Comparison of ENCODE assay signal across 1 cellular context in genomic region chr11:35288817-35289541, GRCh38.
TF ChIP-seq lines count a peak whose summit lies in the region.

No MANE protein-coding gene starts in this region.

TF ChIP-seq in GM23338, 12 proteins besides CTCF, POLR2A, EP300 and RAD21:
- TF ChIP-seq, protein P1, sequence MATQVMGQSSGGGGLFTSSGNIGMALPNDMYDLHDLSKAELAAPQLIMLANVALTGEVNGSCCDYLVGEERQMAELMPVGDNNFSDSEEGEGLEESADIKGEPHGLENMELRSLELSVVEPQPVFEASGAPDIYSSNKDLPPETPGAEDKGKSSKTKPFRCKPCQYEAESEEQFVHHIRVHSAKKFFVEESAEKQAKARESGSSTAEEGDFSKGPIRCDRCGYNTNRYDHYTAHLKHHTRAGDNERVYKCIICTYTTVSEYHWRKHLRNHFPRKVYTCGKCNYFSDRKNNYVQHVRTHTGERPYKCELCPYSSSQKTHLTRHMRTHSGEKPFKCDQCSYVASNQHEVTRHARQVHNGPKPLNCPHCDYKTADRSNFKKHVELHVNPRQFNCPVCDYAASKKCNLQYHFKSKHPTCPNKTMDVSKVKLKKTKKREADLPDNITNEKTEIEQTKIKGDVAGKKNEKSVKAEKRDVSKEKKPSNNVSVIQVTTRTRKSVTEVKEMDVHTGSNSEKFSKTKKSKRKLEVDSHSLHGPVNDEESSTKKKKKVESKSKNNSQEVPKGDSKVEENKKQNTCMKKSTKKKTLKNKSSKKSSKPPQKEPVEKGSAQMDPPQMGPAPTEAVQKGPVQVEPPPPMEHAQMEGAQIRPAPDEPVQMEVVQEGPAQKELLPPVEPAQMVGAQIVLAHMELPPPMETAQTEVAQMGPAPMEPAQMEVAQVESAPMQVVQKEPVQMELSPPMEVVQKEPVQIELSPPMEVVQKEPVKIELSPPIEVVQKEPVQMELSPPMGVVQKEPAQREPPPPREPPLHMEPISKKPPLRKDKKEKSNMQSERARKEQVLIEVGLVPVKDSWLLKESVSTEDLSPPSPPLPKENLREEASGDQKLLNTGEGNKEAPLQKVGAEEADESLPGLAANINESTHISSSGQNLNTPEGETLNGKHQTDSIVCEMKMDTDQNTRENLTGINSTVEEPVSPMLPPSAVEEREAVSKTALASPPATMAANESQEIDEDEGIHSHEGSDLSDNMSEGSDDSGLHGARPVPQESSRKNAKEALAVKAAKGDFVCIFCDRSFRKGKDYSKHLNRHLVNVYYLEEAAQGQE (IDR thresholded peaks at IDR 0.05; ENCODE audit: unreplicated experiment) = no peak
- TF ChIP-seq POLR2AphosphoS5 (IDR thresholded peaks at IDR 0.05; ENCODE audit: low read depth) (no peak), CREB1 (CRISPR knock-in tag; IDR thresholded peaks at IDR 0.05; ENCODE audit: low read depth) (no peak), EZH2 (IDR thresholded peaks at IDR 0.05; ENCODE audit: low read depth, unreplicated experiment) (no peak), ZNF331 (CRISPR knock-in tag; IDR thresholded peaks at IDR 0.05; ENCODE audit: low read depth) (no peak), EZH2phosphoT487 (IDR thresholded peaks at IDR 0.05; ENCODE audit: unreplicated experiment) (no peak), JUNB (IDR thresholded peaks at IDR 0.05; ENCODE audit: unreplicated experiment) (no peak), ZNF114 (CRISPR knock-in tag; IDR thresholded peaks at IDR 0.05) (no peak), NANOG (IDR thresholded peaks at IDR 0.05; ENCODE audit: borderline replicate concordance) (no peak), STAT1 (IDR thresholded peaks at IDR 0.05; ENCODE audit: unreplicated experiment) (no peak)
- TF ChIP-seq, protein P2, sequence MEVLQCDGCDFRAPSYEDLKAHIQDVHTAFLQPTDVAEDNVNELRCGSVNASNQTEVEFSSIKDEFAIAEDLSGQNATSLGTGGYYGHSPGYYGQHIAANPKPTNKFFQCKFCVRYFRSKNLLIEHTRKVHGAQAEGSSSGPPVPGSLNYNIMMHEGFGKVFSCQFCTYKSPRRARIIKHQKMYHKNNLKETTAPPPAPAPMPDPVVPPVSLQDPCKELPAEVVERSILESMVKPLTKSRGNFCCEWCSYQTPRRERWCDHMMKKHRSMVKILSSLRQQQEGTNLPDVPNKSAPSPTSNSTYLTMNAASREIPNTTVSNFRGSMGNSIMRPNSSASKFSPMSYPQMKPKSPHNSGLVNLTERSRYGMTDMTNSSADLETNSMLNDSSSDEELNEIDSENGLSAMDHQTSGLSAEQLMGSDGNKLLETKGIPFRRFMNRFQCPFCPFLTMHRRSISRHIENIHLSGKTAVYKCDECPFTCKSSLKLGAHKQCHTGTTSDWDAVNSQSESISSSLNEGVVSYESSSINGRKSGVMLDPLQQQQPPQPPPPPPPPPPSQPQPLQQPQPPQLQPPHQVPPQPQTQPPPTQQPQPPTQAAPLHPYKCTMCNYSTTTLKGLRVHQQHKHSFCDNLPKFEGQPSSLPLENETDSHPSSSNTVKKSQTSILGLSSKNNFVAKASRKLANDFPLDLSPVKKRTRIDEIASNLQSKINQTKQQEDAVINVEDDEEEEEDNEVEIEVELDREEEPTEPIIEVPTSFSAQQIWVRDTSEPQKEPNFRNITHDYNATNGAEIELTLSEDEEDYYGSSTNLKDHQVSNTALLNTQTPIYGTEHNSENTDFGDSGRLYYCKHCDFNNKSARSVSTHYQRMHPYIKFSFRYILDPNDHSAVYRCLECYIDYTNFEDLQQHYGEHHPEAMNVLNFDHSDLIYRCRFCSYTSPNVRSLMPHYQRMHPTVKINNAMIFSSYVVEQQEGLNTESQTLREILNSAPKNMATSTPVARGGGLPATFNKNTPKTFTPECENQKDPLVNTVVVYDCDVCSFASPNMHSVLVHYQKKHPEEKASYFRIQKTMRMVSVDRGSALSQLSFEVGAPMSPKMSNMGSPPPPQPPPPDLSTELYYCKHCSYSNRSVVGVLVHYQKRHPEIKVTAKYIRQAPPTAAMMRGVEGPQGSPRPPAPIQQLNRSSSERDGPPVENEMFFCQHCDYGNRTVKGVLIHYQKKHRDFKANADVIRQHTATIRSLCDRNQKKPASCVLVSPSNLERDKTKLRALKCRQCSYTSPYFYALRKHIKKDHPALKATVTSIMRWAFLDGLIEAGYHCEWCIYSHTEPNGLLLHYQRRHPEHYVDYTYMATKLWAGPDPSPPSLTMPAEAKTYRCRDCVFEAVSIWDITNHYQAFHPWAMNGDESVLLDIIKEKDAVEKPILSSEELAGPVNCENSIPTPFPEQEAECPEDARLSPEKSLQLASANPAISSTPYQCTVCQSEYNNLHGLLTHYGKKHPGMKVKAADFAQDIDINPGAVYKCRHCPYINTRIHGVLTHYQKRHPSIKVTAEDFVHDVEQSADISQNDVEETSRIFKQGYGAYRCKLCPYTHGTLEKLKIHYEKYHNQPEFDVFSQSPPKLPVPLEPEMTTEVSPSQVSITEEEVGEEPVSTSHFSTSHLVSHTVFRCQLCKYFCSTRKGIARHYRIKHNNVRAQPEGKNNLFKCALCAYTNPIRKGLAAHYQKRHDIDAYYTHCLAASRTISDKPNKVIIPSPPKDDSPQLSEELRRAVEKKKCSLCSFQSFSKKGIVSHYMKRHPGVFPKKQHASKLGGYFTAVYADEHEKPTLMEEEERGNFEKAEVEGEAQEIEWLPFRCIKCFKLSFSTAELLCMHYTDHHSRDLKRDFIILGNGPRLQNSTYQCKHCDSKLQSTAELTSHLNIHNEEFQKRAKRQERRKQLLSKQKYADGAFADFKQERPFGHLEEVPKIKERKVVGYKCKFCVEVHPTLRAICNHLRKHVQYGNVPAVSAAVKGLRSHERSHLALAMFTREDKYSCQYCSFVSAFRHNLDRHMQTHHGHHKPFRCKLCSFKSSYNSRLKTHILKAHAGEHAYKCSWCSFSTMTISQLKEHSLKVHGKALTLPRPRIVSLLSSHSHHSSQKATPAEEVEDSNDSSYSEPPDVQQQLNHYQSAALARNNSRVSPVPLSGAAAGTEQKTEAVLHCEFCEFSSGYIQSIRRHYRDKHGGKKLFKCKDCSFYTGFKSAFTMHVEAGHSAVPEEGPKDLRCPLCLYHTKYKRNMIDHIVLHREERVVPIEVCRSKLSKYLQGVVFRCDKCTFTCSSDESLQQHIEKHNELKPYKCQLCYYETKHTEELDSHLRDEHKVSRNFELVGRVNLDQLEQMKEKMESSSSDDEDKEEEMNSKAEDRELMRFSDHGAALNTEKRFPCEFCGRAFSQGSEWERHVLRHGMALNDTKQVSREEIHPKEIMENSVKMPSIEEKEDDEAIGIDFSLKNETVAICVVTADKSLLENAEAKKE (CRISPR knock-in tag; IDR thresholded peaks at IDR 0.05) = no peak
- TF ChIP-seq, protein P3, sequence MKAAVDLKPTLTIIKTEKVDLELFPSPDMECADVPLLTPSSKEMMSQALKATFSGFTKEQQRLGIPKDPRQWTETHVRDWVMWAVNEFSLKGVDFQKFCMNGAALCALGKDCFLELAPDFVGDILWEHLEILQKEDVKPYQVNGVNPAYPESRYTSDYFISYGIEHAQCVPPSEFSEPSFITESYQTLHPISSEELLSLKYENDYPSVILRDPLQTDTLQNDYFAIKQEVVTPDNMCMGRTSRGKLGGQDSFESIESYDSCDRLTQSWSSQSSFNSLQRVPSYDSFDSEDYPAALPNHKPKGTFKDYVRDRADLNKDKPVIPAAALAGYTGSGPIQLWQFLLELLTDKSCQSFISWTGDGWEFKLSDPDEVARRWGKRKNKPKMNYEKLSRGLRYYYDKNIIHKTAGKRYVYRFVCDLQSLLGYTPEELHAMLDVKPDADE (IDR thresholded peaks at IDR 0.05) = no peak
TF ChIP-seq in GM23338: peak in this region for 0.
